Comparison of ENCODE assay signal across 12 cellular contexts in genomic region chr3:64539451-64540196, GRCh38.
DNase-seq lines count a peak whose midpoint lies in the region; ATAC-seq and TF ChIP-seq lines count a peak whose summit lies in the region.
"Had no signal": no experiment of that assay in that cellular context is flagged by ENCODE, and none has a peak within 500 bp of the region (broad histone marks: within the 10 kb centered on the region; RNA-seq: fewer than 3 reads in every experiment).

No MANE protein-coding gene starts in this region.

- H3K36me3 ChIP-seq in GM23338 (ENCODE audit: insufficient read depth) = no peaks in the 10 kb centered on the region
- H3K36me3 ChIP-seq in hepatocyte (replicated peaks; ENCODE audit: insufficient read depth, low read depth) = no peaks in the 10 kb centered on the region
- H3K36me3 ChIP-seq in stomach smooth muscle (ENCODE audit: control insufficient read depth in 2 of 2, insufficient read depth in 2 of 2, low read length in 2 of 2) = peaks cover 2 to 7% of the 10 kb centered on the region in 2 donors

- DNase-seq in GM23338 (ENCODE audit: low spot score) (no peak), hepatocyte (ENCODE audit: low spot score) (peak; percentile 55), NCI-H226 (no peak)
- no peak for DNase-seq in central memory CD4-positive, alpha-beta T cell
- DNase-seq: Caco-2, SW 1271 had no signal

- TF ChIP-seq CTCF in GM23338 (conservative IDR thresholded peaks at IDR 0.05; ENCODE audit: low read depth in 2 of 2) (no peak), brain (conservative IDR thresholded peaks at IDR 0.05) (no peak), hepatocyte (IDR thresholded peaks at IDR 0.05; ENCODE audit: poor library complexity) (no peak)

- H3K9me3 ChIP-seq in hepatocyte (ENCODE audit: low read depth) (no peaks in the 10 kb centered on the region), stomach smooth muscle (ENCODE audit: control insufficient read depth in 2 of 2, low read length in 2 of 2) (no peaks in the 10 kb centered on the region)
- H3K9me3 ChIP-seq: Caco-2, tibial nerve had no signal

- no peaks in the 10 kb centered on the region for H3F3A ChIP-seq in GM23338 (replicated peaks; ENCODE audit: low read depth)

- H3K4me1 ChIP-seq in GM23338 (ENCODE audit: insufficient read depth) (no peaks in the 10 kb centered on the region), hepatocyte (ENCODE audit: insufficient read depth) (peaks cover 22% of the 10 kb centered on the region), stomach smooth muscle (ENCODE audit: control insufficient read depth, insufficient read depth, low read length) (peaks cover 21% of the 10 kb centered on the region)

- H3K27me3 Mint-ChIP-seq in GM23338 (ENCODE audit: insufficient read depth, low read depth, poor library complexity) (peaks cover 4% of the 10 kb centered on the region), brain (peaks cover 7% of the 10 kb centered on the region)

- ATAC-seq in GM23338 (no peak; the same call in 2 of the 3 replicates), HG03039 (IDR thresholded peaks at IDR 0.05; ENCODE audit: unreplicated experiment) (no peak), GM18498 (IDR thresholded peaks at IDR 0.05; ENCODE audit: unreplicated experiment) (no peak)

- H3K4me3 ChIP-seq in GM23338 (no peak overlapping the region), hepatocyte (no peak overlapping the region), stomach smooth muscle (ENCODE audit: low read length in 2 of 2) (peak overlapping the region; percentile 29 to 49)
- H3K4me3 ChIP-seq: tibial nerve had no signal

- H3K79me2 ChIP-seq in GM23338 (replicated peaks; ENCODE audit: insufficient read depth) = no peaks in the 10 kb centered on the region
- H3K79me2 ChIP-seq in hepatocyte = no peaks in the 10 kb centered on the region

- H3K9me2 ChIP-seq in GM23338 (ENCODE audit: insufficient read depth) (no peaks in the 10 kb centered on the region), hepatocyte (replicated peaks; ENCODE audit: insufficient read depth) (no peaks in the 10 kb centered on the region)

- no peaks in the 10 kb centered on the region for H3K4me1 Mint-ChIP-seq in GM23338
- H3K4me1 Mint-ChIP-seq in brain = peaks cover 7% of the 10 kb centered on the region

- H3K27me3 ChIP-seq in GM23338 (ENCODE audit: insufficient read depth) = no peaks in the 10 kb centered on the region
- no peaks in the 10 kb centered on the region for H3K27me3 ChIP-seq in hepatocyte
- H3K27me3 ChIP-seq in stomach smooth muscle (ENCODE audit: control insufficient read depth in 1 of 2, insufficient read depth in 2 of 2, low read length in 2 of 2) = no peaks in the 10 kb centered on the region
- H3K27me3 ChIP-seq: tibial nerve had no signal

- 47% methylated on average over 10 of the region's 10 CpGs for WGBS in hepatocyte (ENCODE audit: low lambda C conversion rate, missing lambda C conversion rate)

- no peak overlapping the region for H3K4me2 ChIP-seq in GM23338
- no peak overlapping the region for H3K4me2 ChIP-seq in hepatocyte

- H2AFZ ChIP-seq in GM23338 = no peak overlapping the region; the same call in 1 of the 2 replicates
- no peak overlapping the region for H2AFZ ChIP-seq in hepatocyte

- H3K36me3 Mint-ChIP-seq in GM23338 (ENCODE audit: low read depth) (no peaks in the 10 kb centered on the region), brain (peaks cover 38% of the 10 kb centered on the region)

- H3K9ac ChIP-seq in stomach smooth muscle (ENCODE audit: low read length in 2 of 2) = no peak overlapping the region

- H3K27ac Mint-ChIP-seq in GM23338 (0 out of 2 replicates have a peak overlapping the region, but pooled peaks have one; percentile 4), brain (peak overlapping the region in 3 of 5 experiments; percentile 8 to 79 (median 49))
- H3K27ac Mint-ChIP-seq: activated T-helper 1 cell treated with anti-CD3 and anti-CD28 coated beads, Interleukin-12 subunit alpha, Interleukin-12 subunit beta, Interleukin-2, Interleukin-4 antibody, amounts not matched to agents 30 ng/mL and 10 ng/mL and 1 ng/mL, durations not matched to agents 14 hours and 24 hours and 36 hours had no signal

- H3K4me3 Mint-ChIP-seq in GM23338 = no peak overlapping the region
- peak overlapping the region in 1 of 5 experiments; percentile 2 for H3K4me3 Mint-ChIP-seq in brain
- H3K4me3 Mint-ChIP-seq: activated T-helper 1 cell treated with anti-CD3 and anti-CD28 coated beads, Interleukin-12 subunit alpha, Interleukin-12 subunit beta, Interleukin-2, Interleukin-4 antibody, amounts not matched to agents 30 ng/mL and 10 ng/mL and 1 ng/mL, durations not matched to agents 14 hours and 24 hours and 36 hours had no signal

- H3K27ac ChIP-seq in GM23338 (ENCODE audit: low read depth) (no peak overlapping the region), hepatocyte (peak overlapping the region; percentile 42), stomach smooth muscle (ENCODE audit: low read length) (peak overlapping the region; percentile 41)

- no peaks in the 10 kb centered on the region for H4K20me1 ChIP-seq in GM23338 (replicated peaks; ENCODE audit: insufficient read depth)
- no peaks in the 10 kb centered on the region for H4K20me1 ChIP-seq in hepatocyte (ENCODE audit: insufficient read depth, poor library complexity, severe bottlenecking)

- H3K9me3 Mint-ChIP-seq in GM23338 = no peaks in the 10 kb centered on the region
- peaks cover 0 to 4% (median 4%) of the 10 kb centered on the region in 5 experiments for H3K9me3 Mint-ChIP-seq in brain
- H3K9me3 Mint-ChIP-seq: activated T-helper 1 cell treated with anti-CD3 and anti-CD28 coated beads, Interleukin-12 subunit alpha, Interleukin-12 subunit beta, Interleukin-2, Interleukin-4 antibody, amounts not matched to agents 30 ng/mL and 10 ng/mL and 1 ng/mL, durations not matched to agents 14 hours and 24 hours and 36 hours had no signal

TF ChIP-seq in GM23338, 12 proteins besides CTCF, POLR2A, EP300 and RAD21:
- TF ChIP-seq ZNF114 (CRISPR knock-in tag; IDR thresholded peaks at IDR 0.05) = no peak
- TF ChIP-seq NANOG (IDR thresholded peaks at IDR 0.05; ENCODE audit: borderline replicate concordance) = no peak
- TF ChIP-seq, protein P1, sequence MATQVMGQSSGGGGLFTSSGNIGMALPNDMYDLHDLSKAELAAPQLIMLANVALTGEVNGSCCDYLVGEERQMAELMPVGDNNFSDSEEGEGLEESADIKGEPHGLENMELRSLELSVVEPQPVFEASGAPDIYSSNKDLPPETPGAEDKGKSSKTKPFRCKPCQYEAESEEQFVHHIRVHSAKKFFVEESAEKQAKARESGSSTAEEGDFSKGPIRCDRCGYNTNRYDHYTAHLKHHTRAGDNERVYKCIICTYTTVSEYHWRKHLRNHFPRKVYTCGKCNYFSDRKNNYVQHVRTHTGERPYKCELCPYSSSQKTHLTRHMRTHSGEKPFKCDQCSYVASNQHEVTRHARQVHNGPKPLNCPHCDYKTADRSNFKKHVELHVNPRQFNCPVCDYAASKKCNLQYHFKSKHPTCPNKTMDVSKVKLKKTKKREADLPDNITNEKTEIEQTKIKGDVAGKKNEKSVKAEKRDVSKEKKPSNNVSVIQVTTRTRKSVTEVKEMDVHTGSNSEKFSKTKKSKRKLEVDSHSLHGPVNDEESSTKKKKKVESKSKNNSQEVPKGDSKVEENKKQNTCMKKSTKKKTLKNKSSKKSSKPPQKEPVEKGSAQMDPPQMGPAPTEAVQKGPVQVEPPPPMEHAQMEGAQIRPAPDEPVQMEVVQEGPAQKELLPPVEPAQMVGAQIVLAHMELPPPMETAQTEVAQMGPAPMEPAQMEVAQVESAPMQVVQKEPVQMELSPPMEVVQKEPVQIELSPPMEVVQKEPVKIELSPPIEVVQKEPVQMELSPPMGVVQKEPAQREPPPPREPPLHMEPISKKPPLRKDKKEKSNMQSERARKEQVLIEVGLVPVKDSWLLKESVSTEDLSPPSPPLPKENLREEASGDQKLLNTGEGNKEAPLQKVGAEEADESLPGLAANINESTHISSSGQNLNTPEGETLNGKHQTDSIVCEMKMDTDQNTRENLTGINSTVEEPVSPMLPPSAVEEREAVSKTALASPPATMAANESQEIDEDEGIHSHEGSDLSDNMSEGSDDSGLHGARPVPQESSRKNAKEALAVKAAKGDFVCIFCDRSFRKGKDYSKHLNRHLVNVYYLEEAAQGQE (IDR thresholded peaks at IDR 0.05; ENCODE audit: unreplicated experiment) = no peak
- TF ChIP-seq POLR2AphosphoS5 (IDR thresholded peaks at IDR 0.05; ENCODE audit: low read depth) = no peak

Comparison
In these comparisons a context has a peak if more than half of its experiments do, and no peak if none do; other contexts are left out.
1. H3K4me3 ChIP-seq: peak in stomach smooth muscle (2 of 2); none in GM23338 (single experiment) and hepatocyte (single experiment).